In the genomic region with DNA sequence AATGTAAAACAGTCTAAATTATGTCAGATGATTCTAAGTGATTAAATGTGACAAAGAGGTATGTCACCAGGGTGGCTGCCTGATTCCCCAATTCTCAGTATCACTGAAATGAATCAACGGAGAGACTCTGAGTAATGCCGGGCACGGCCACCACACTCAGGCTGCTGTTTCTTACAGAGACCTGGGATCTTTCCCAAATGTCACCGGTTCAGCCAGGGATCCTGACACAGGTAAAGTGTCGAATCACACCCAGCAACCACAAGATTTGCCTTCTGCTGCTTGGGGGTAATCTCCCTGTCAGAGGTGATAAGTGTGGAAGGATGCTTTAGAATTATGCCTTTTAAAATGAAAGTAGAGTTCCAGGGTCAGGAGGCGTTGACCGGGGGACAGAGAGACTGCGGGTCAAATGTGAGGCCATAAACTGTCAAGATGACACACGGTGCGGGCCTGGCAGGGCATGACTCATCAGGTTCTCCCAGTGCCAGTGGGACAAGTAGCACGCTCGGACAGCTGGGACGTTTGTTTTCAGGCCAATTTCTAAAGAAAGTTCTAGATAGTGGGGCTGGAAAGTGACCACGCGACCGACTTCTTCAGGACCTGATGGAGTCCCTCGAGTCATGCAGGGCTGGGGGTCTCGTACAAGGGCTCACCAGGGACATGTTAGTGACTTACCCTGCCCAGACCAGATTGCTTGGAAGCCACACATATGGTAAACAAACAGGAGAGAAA, we compare ENCODE assay signal across 1 cellular context.
A peak's percentile ranks its signal among the peaks of the same experiment; 100 is the strongest.
TF ChIP-seq lines count a peak whose summit lies in the region.

No MANE protein-coding gene starts in this region.

TF ChIP-seq in K562, 482 proteins besides CTCF, POLR2A, EP300 and RAD21 (continued from another document and continues in another):
- TF ChIP-seq ILK (tag; IDR thresholded peaks at IDR 0.05; ENCODE audit: borderline replicate concordance, low read depth) (no peak), KLF1 (tag; IDR thresholded peaks at IDR 0.05) (no peak), TEAD2 (tag; IDR thresholded peaks at IDR 0.05) (no peak), ZKSCAN8 (CRISPR knock-in tag; IDR thresholded peaks at IDR 0.05) (no peak), ZNF75A (CRISPR knock-in tag; IDR thresholded peaks at IDR 0.05) (no peak), CEBPG (CRISPR knock-in tag; IDR thresholded peaks at IDR 0.05) (no peak), CEBPG (tag; conservative IDR thresholded peaks at IDR 0.05 in 1 of 2, IDR thresholded peaks at IDR 0.05 in 1 of 2) (no peak), NR4A1 (CRISPR knock-in tag; IDR thresholded peaks at IDR 0.05) (no peak), NR4A1 (tag; IDR thresholded peaks at IDR 0.05) (no peak), POLR3G (IDR thresholded peaks at IDR 0.05; ENCODE audit: extremely low read depth, insufficient read length, insufficient replicate concordance) (no peak), ZBTB1 (CRISPR knock-in tag; IDR thresholded peaks at IDR 0.05; ENCODE audit: borderline replicate concordance, low read depth) (no peak), STAT5B (CRISPR knock-in tag; IDR thresholded peaks at IDR 0.05) (no peak), PHB (CRISPR knock-in tag; IDR thresholded peaks at IDR 0.05) (no peak), MLLT1 (IDR thresholded peaks at IDR 0.05) (no peak), DDX20 (tag; IDR thresholded peaks at IDR 0.05; ENCODE audit: low read depth) (no peak), GATAD2B (IDR thresholded peaks at IDR 0.05; ENCODE audit: borderline replicate concordance) (0 out of 2 replicates have a peak, but pooled peaks have one; percentile 39), ZBTB33 (CRISPR knock-in tag; IDR thresholded peaks at IDR 0.05) (no peak), CBFA2T3 (IDR thresholded peaks at IDR 0.05) (peak; percentile 52), FUS (optimal IDR thresholded peaks at IDR 0.05; ENCODE audit: low read depth, low read length) (no peak), IRF1 (CRISPR knock-in tag; IDR thresholded peaks at IDR 0.05; ENCODE audit: borderline replicate concordance) (no peak), ELF2 (CRISPR knock-in tag; IDR thresholded peaks at IDR 0.05) (no peak), SREBF2 (CRISPR knock-in tag; IDR thresholded peaks at IDR 0.05) (no peak), RHOXF2B (CRISPR knock-in tag; conservative IDR thresholded peaks at IDR 0.05) (no peak), NR2F6 (CRISPR knock-in tag; IDR thresholded peaks at IDR 0.05) (no peak), NFATC3 (IDR thresholded peaks at IDR 0.05) (no peak), EHMT2 (IDR thresholded peaks at IDR 0.05) (0 out of 2 replicates have a peak, but pooled peaks have one; percentile 25), ZNF780A (CRISPR knock-in tag; IDR thresholded peaks at IDR 0.05) (no peak), RNF219 (CRISPR knock-in tag; IDR thresholded peaks at IDR 0.05) (no peak), PKNOX1 (IDR thresholded peaks at IDR 0.05) (peak; percentile 75), RFX7 (CRISPR knock-in tag; IDR thresholded peaks at IDR 0.05) (no peak), GTF2E2 (tag; IDR thresholded peaks at IDR 0.05) (no peak), CHD4 (IDR thresholded peaks at IDR 0.05; ENCODE audit: insufficient read depth, insufficient replicate concordance, low read depth, low read length, poor library complexity, severe bottlenecking) (no peak), FOXK2 (conservative IDR thresholded peaks at IDR 0.05 in 1 of 2, IDR thresholded peaks at IDR 0.05 in 1 of 2; ENCODE audit: low read depth in 2 of 2) (no peak), ZNF586 (CRISPR knock-in tag; conservative IDR thresholded peaks at IDR 0.05) (no peak), ZNF175 (CRISPR knock-in tag; IDR thresholded peaks at IDR 0.05; ENCODE audit: low read depth) (peak; percentile 58; the same call in 1 of the 2 replicates), WHSC1 (IDR thresholded peaks at IDR 0.05; ENCODE audit: low read length) (no peak), ZNF253 (CRISPR knock-in tag; conservative IDR thresholded peaks at IDR 0.05) (no peak), CTCFL (IDR thresholded peaks at IDR 0.05; ENCODE audit: borderline replicate concordance, insufficient read depth, low read depth, low read length, poor library complexity, severe bottlenecking) (no peak), TBP (optimal IDR thresholded peaks at IDR 0.05; ENCODE audit: low read depth, low read length) (no peak), RNF2 (IDR thresholded peaks at IDR 0.05) (no peak; the same call in 1 of the 2 replicates), GTF2A2 (tag; IDR thresholded peaks at IDR 0.05) (no peak), TCF15 (CRISPR knock-in tag; IDR thresholded peaks at IDR 0.05) (no peak), ID3 (CRISPR knock-in tag; IDR thresholded peaks at IDR 0.05) (no peak), ID3 (tag; IDR thresholded peaks at IDR 0.05) (peak; percentile 40; the same call in 1 of the 2 replicates)
- TF ChIP-seq, protein P1, sequence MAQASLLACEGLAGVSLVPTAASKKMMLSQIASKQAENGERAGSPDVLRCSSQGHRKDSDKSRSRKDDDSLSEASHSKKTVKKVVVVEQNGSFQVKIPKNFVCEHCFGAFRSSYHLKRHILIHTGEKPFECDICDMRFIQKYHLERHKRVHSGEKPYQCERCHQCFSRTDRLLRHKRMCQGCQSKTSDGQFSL (CRISPR knock-in tag; IDR thresholded peaks at IDR 0.05): no peak
- TF ChIP-seq, protein P1 (tag; IDR thresholded peaks at IDR 0.05): no peak
- TF ChIP-seq, protein P2, sequence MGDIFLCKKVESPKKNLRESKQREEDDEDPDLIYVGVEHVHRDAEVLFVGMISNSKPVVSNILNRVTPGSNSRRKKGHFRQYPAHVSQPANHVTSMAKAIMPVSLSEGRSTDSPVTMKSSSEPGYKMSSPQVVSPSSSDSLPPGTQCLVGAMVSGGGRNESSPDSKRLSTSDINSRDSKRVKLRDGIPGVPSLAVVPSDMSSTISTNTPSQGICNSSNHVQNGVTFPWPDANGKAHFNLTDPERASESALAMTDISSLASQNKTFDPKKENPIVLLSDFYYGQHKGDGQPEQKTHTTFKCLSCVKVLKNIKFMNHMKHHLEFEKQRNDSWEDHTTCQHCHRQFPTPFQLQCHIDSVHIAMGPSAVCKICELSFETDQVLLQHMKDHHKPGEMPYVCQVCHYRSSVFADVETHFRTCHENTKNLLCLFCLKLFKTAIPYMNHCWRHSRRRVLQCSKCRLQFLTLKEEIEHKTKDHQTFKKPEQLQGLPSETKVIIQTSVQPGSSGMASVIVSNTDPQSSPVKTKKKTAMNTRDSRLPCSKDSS (IDR thresholded peaks at IDR 0.05; ENCODE audit: low read depth, partially characterized antibody): no peak
- TF ChIP-seq, protein P3, sequence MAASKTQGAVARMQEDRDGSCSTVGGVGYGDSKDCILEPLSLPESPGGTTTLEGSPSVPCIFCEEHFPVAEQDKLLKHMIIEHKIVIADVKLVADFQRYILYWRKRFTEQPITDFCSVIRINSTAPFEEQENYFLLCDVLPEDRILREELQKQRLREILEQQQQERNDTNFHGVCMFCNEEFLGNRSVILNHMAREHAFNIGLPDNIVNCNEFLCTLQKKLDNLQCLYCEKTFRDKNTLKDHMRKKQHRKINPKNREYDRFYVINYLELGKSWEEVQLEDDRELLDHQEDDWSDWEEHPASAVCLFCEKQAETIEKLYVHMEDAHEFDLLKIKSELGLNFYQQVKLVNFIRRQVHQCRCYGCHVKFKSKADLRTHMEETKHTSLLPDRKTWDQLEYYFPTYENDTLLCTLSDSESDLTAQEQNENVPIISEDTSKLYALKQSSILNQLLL (CRISPR knock-in tag; IDR thresholded peaks at IDR 0.05; ENCODE audit: borderline replicate concordance): no peak
